ENCODE assay signal across 35 cellular contexts in genomic region chr7:17732083-17732482, GRCh38.
"Had no signal": no experiment of that assay in that cellular context is flagged by ENCODE, and none has a peak within 500 bp of the region (broad histone marks: within the 10 kb centered on the region; RNA-seq: fewer than 3 reads in every experiment).

No MANE protein-coding gene starts in this region.

- DNase-seq: activated B cell treated with CpG ODN at 0.5 μM for 24 hours; activated CD4-positive, alpha-beta T cell treated with anti-CD3 and anti-CD28 coated beads for 48 hours; activated CD4-positive, alpha-beta T cell treated with anti-CD3 and anti-CD28 coated beads, Interleukin-2, amount 50 U/mL, for 4 hours; activated CD4-positive, CD25-positive, alpha-beta regulatory T cell treated with anti-CD3 and anti-CD28 coated beads, Interleukin-2, amount 50 U/mL, for 72 hours; activated CD8-positive, alpha-beta T cell treated with anti-CD3 and anti-CD28 coated beads for 36 hours; activated effector memory CD4-positive, alpha-beta T cell treated with anti-CD3 and anti-CD28 coated beads, Interleukin-2, amount 50 U/mL, for 16 hours; activated naive CD4-positive, alpha-beta T cell; activated naive CD4-positive, alpha-beta T cell treated with anti-CD3 and anti-CD28 coated beads, Interleukin-2, amount 50 U/mL, for 16 hours; activated naive CD8-positive, alpha-beta T cell treated with anti-CD3 and anti-CD28 coated beads for 36 hours; activated T-cell treated with anti-CD3 and anti-CD28 coated beads, Interleukin-2, amount 50 U/mL, for 1 hour; activated T-cell treated with anti-CD3 and anti-CD28 coated beads, Interleukin-2, amount 50 U/mL, for 72 hours; amniotic stem cell; aorta; brain microvascular endothelial cell; central memory CD4-positive, alpha-beta T cell; Karpas-422; KBM-7; NCI-H1092; NCI-H1436 treated with DMSO at 0.1 percent for 48 hours; NCI-H1694 treated with DMSO at 0.1 percent for 48 hours; NCI-H2029; NCI-H2107; NCI-H226; NCI-H446 treated with DMSO at 0.1 percent for 48 hours; NCI-H524; NCI-H774; Peyer's patch; SIG-M5; SW 1271; T-helper 1 cell; T-helper 2 cell; T-helper 9 cell had no signal

- H3K9me3 ChIP-seq: Peyer's patch had no signal

- H3K4me3 Mint-ChIP-seq: activated B cell treated with CpG ODN at 0.5 μM for 24 hours; activated CD8-positive, alpha-beta T cell treated with anti-CD3 and anti-CD28 coated beads for 36 hours; activated naive CD8-positive, alpha-beta T cell treated with anti-CD3 and anti-CD28 coated beads for 36 hours; activated T-cell treated with anti-CD3 and anti-CD28 coated beads, Interleukin-2, amount 50 U/mL, for 72 hours; activated T-helper 17 cell treated with anti-CD3 and anti-CD28 coated beads, Interleukin-2, amount 50 U/mL, for 72 hours had no signal

- H3K27ac Mint-ChIP-seq: activated B cell treated with CpG ODN at 0.5 μM for 24 hours; activated CD8-positive, alpha-beta T cell treated with anti-CD3 and anti-CD28 coated beads for 36 hours; activated naive CD8-positive, alpha-beta T cell treated with anti-CD3 and anti-CD28 coated beads for 36 hours; activated T-cell treated with anti-CD3 and anti-CD28 coated beads, Interleukin-2, amount 50 U/mL, for 72 hours; activated T-helper 17 cell treated with anti-CD3 and anti-CD28 coated beads, Interleukin-2, amount 50 U/mL, for 72 hours had no signal

- H3K27ac ChIP-seq: brain microvascular endothelial cell, Peyer's patch, RWPE1, VCaP had no signal

- H3K27me3 Mint-ChIP-seq: activated CD8-positive, alpha-beta T cell treated with anti-CD3 and anti-CD28 coated beads for 36 hours; activated naive CD8-positive, alpha-beta T cell treated with anti-CD3 and anti-CD28 coated beads for 36 hours had no signal

- H3K27me3 ChIP-seq: brain microvascular endothelial cell, Peyer's patch had no signal

- H3K36me3 Mint-ChIP-seq: activated naive CD8-positive, alpha-beta T cell treated with anti-CD3 and anti-CD28 coated beads for 36 hours had no signal

- H3K4me3 ChIP-seq: Peyer's patch had no signal

- H3K4me1 ChIP-seq: Peyer's patch had no signal

- H3K36me3 ChIP-seq: brain microvascular endothelial cell, Peyer's patch had no signal

- H3K4me1 Mint-ChIP-seq: activated B cell treated with CpG ODN at 0.5 μM for 24 hours; activated naive CD8-positive, alpha-beta T cell treated with anti-CD3 and anti-CD28 coated beads for 36 hours; activated T-helper 17 cell treated with anti-CD3 and anti-CD28 coated beads, Interleukin-2, amount 50 U/mL, for 72 hours had no signal
